In the genomic region with DNA sequence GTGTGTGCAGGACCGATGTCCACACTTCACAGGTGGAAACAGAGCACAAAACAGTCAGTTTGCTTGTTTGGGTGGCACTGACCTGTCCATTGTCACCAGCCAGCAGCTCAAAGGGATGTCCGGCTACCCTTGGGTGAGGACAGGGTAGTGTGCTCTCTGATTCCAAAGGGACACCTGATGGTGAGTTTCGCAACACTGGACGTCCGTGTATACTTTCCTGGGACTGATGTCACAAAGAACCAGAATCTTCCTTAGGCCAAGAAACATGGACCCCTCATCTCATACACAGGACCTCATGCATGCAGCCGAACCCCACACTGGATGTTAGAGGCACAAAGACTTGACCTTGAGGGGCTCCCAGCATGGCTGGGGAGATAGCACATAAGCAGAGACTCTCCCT, we compare ENCODE assay signal across 1 cellular context.
TF ChIP-seq lines count a peak whose summit lies in the region.

No MANE protein-coding gene starts in this region.

TF ChIP-seq in HepG2, 621 proteins besides CTCF, POLR2A, EP300 and RAD21 (continued from another document):
- TF ChIP-seq ZKSCAN8 (CRISPR knock-in tag; IDR thresholded peaks at IDR 0.05; ENCODE audit: borderline replicate concordance) (no peak), HOXA3 (CRISPR knock-in tag; IDR thresholded peaks at IDR 0.05) (peak; percentile 44; the same call in 1 of the 2 replicates), MIXL1 (CRISPR knock-in tag; IDR thresholded peaks at IDR 0.05) (no peak), SCMH1 (CRISPR knock-in tag; IDR thresholded peaks at IDR 0.05; ENCODE audit: borderline replicate concordance) (no peak), ZMAT3 (CRISPR knock-in tag; conservative IDR thresholded peaks at IDR 0.05) (no peak), TSC22D2 (CRISPR knock-in tag; IDR thresholded peaks at IDR 0.05; ENCODE audit: borderline replicate concordance) (no peak), FLYWCH1 (CRISPR knock-in tag; IDR thresholded peaks at IDR 0.05) (no peak), FOSL2 (CRISPR knock-in tag; IDR thresholded peaks at IDR 0.05) (peak; percentile 16; the same call in 1 of the 2 replicates), NCOR1 (IDR thresholded peaks at IDR 0.05; ENCODE audit: borderline replicate concordance, low read length) (no peak), TGIF2 (CRISPR knock-in tag; IDR thresholded peaks at IDR 0.05) (0 out of 2 replicates have a peak, but pooled peaks have one; percentile 33), SOX13 (IDR thresholded peaks at IDR 0.05) (no peak), SOX13 (CRISPR knock-in tag; conservative IDR thresholded peaks at IDR 0.05 in 1 of 2, IDR thresholded peaks at IDR 0.05 in 1 of 2) (peak in 1 of 2 experiments; percentile 45; a peak in 2 of 4 replicates), HNF4A (CRISPR knock-in tag; IDR thresholded peaks at IDR 0.05) (peak; percentile 19; the same call in 1 of the 2 replicates), ZZZ3 (CRISPR knock-in tag; IDR thresholded peaks at IDR 0.05; ENCODE audit: borderline replicate concordance) (no peak), ZNF558 (CRISPR knock-in tag; IDR thresholded peaks at IDR 0.05; ENCODE audit: borderline replicate concordance) (no peak), ZNF121 (CRISPR knock-in tag; IDR thresholded peaks at IDR 0.05) (peak; percentile 41)
- TF ChIP-seq, protein P1, sequence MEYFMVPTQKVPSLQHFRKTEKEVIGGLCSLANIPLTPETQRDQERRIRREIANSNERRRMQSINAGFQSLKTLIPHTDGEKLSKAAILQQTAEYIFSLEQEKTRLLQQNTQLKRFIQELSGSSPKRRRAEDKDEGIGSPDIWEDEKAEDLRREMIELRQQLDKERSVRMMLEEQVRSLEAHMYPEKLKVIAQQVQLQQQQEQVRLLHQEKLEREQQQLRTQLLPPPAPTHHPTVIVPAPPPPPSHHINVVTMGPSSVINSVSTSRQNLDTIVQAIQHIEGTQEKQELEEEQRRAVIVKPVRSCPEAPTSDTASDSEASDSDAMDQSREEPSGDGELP (IDR thresholded peaks at IDR 0.05; ENCODE audit: borderline replicate concordance, low read depth): peak; percentile 56; the same call in 1 of the 2 replicates
- TF ChIP-seq, protein P2, sequence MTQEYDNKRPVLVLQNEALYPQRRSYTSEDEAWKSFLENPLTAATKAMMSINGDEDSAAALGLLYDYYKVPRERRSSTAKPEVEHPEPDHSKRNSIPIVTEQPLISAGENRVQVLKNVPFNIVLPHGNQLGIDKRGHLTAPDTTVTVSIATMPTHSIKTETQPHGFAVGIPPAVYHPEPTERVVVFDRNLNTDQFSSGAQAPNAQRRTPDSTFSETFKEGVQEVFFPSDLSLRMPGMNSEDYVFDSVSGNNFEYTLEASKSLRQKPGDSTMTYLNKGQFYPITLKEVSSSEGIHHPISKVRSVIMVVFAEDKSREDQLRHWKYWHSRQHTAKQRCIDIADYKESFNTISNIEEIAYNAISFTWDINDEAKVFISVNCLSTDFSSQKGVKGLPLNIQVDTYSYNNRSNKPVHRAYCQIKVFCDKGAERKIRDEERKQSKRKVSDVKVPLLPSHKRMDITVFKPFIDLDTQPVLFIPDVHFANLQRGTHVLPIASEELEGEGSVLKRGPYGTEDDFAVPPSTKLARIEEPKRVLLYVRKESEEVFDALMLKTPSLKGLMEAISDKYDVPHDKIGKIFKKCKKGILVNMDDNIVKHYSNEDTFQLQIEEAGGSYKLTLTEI (CRISPR knock-in tag; conservative IDR thresholded peaks at IDR 0.05): no peak
